8 cellular contexts compared by ENCODE assay signal in genomic region chr7:101153969-101154692, GRCh38. TPM values are rescaled to one million over a fixed set of nuclear protein-coding genes. Genes with fewer than 3 reads are reported as not detected.
DNase-seq lines count a peak whose midpoint lies in the region; ATAC-seq, FAIRE-seq and TF ChIP-seq lines count a peak whose summit lies in the region.

Gene AP1S1 (plus strand): TSS chr7:101154476. CDS start chr7:101154515, 39 bp downstream.

- H3K9me3 Mint-ChIP-seq in nephron = no peaks in the 10 kb centered on the region

- no peaks in the 10 kb centered on the region for H3K36me3 ChIP-seq in MG63

- TF ChIP-seq CTCF in fibroblast of the aortic adventitia (IDR thresholded peaks at IDR 0.05; ENCODE audit: insufficient read depth, low read length) (no peak), nephron (IDR thresholded peaks at IDR 0.05; ENCODE audit: unreplicated experiment in 3 of 3) (no peak)

- H3K36me3 Mint-ChIP-seq in nephron (ENCODE audit: low read depth) = peaks cover 4% of the 10 kb centered on the region

- peak within 1 kb of the TSS; percentile 36 to 79 (median 62) for H3K27ac Mint-ChIP-seq in nephron

- peaks cover 15% of the 10 kb centered on the region for H3K27me3 Mint-ChIP-seq in nephron (ENCODE audit: low read depth)

- no peak for FAIRE-seq in H54 (lab: Jason Lieb, UNC)

- peak; percentile 95 for DNase-seq in DMS79 treated with DMSO at 0.1 percent for 48 hours (lab: John Stamatoyannopoulos, UW)
- peak; percentile 93 for DNase-seq in H54 (ENCODE audit: insufficient read length, low spot score)
- DNase-seq in MG63 = peak; percentile 95
- peak; percentile 79 for DNase-seq in SHP77 treated with DMSO at 0.1 percent for 48 hours (lab: John Stamatoyannopoulos, UW)
- peak; percentile 96 for DNase-seq in activated effector memory CD4-positive, alpha-beta T cell treated with anti-CD3 and anti-CD28 coated beads, Interleukin-2, amount 50 U/mL, for 16 hours
- peak; percentile 91 for DNase-seq in fibroblast of the aortic adventitia (ENCODE audit: low read depth)
- peak; percentile 94 for DNase-seq in stimulated activated naive CD8-positive, alpha-beta T cell treated with anti-CD3 and anti-CD28 coated beads, Interleukin-15, Interleukin-2, amounts not matched to agents 100 U/mL and 50 U/mL, for 24 hours

- H3K27me3 ChIP-seq in MG63 = no peaks in the 10 kb centered on the region

- H3K4me3 ChIP-seq in MG63 (peak within 1 kb of the TSS; percentile 68), fibroblast of the aortic adventitia (ENCODE audit: low read depth, low read length) (peak within 1 kb of the TSS; percentile 79)

- H3K9me3 ChIP-seq in MG63 = no peaks in the 10 kb centered on the region

- H3K4me1 Mint-ChIP-seq in nephron = peaks cover 4% of the 10 kb centered on the region

- peak within 1 kb of the TSS; percentile 81 to 90 (median 90) for H3K4me3 Mint-ChIP-seq in nephron

- ATAC-seq in stimulated activated naive CD8-positive, alpha-beta T cell treated with anti-CD3 and anti-CD28 coated beads, Interleukin-15, Interleukin-2, amounts not matched to agents 100 U/mL and 50 U/mL, for 24 hours = peak; percentile 89

- peak; percentile 68 for TF ChIP-seq POLR2A in H54 (IDR thresholded peaks at IDR 0.05; ENCODE audit: low read depth, low read length)

RNA-seq across cellular contexts. Expression of gene AP1S1, which starts in this region (rescaled TPM):
- total RNA-seq in MG63 (2014; rRNA removed; shearing (Covaris generic); ENCODE audit: low replicate concordance) = 153 and 159 TPM in 2 replicates
- total RNA-seq in fibroblast of the aortic adventitia (ENCODE audit: low replicate concordance) = 34.9 and 77.5 TPM in 2 replicates

Comparison
In these comparisons a context has a peak if more than half of its experiments do, and no peak if none do; other contexts are left out.
1. Peak in every context shown above with its lines: DNase-seq, ATAC-seq and H3K4me3 ChIP-seq.